19 cellular contexts compared by ENCODE assay signal in the genomic region with DNA sequence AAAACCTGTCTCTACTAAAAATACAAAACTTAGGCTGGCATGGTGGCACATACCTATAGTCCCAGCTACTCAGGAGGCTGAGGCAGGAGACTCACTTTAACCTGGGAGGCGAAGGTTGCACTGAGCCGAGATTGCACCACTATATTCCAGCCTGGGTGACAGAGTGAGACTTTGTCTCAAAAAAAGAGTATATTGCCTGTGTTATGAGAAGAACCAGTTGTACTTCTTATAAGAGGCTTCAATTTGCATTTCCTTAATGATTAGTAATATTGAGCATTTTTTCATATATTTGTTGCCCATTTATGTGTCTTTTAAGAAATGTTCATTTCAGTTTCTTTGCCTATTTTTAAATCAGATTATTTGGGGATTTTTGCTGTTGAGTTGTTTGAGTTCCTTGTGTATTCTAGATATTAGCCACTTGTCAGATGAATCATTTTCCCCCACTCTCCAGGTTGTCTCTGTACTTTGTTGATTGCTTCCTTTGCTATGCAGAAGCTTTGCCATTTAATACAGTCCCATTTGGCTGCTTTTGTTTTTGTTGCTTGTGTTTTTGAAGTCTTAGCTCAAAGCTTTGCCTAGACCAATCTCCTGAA.
DNase-seq lines count a peak whose midpoint lies in the region; ATAC-seq, FAIRE-seq and TF ChIP-seq lines count a peak whose summit lies in the region.
"Had no signal": no experiment of that assay in that cellular context is flagged by ENCODE, and none has a peak within 500 bp of the region (broad histone marks: within the 10 kb centered on the region; RNA-seq: fewer than 3 reads in every experiment).

No MANE protein-coding gene starts in this region.

- DNase-seq in GM12891 (ENCODE audit: insufficient read length, low spot score) (no peak), GM23338 (ENCODE audit: low spot score) (no peak), urothelium cell line (ENCODE audit: low spot score) (no peak), left cardiac atrium (no peak)
- no peak for DNase-seq in activated CD4-positive, alpha-beta T cell treated with anti-CD3 and anti-CD28 coated beads, Interleukin-2, amount 50 U/mL, for 4 hours
- DNase-seq in stimulated activated naive CD8-positive, alpha-beta T cell treated with anti-CD3 and anti-CD28 coated beads, Interleukin-15, Interleukin-2, amounts not matched to agents 100 U/mL and 50 U/mL, for 24 hours, result no peak
- DNase-seq: CD8-positive, alpha-beta T cell; COR-L47; DMS153; DMS79 treated with DMSO at 0.1 percent for 48 hours; EL; GOT3; H9; Karpas-422 had no signal

- ATAC-seq in GM23338, result no peak
- ATAC-seq in activated T-helper 17 cell treated with anti-CD3 and anti-CD28 coated beads, Interleukin-2, amount 50 U/mL, for 72 hours (replicated peaks), result peak; percentile 54
- ATAC-seq in left cardiac atrium, result no peak
- no peak for ATAC-seq in stimulated activated naive CD8-positive, alpha-beta T cell treated with anti-CD3 and anti-CD28 coated beads, Interleukin-15, Interleukin-2, amounts not matched to agents 100 U/mL and 50 U/mL, for 24 hours
- ATAC-seq: CD8-positive, alpha-beta T cell; K562 had no signal

- no peak overlapping the region for H3K4me3 Mint-ChIP-seq in GM23338
- no peak overlapping the region for H3K4me3 Mint-ChIP-seq in activated T-helper 17 cell treated with anti-CD3 and anti-CD28 coated beads, Interleukin-2, amount 50 U/mL, for 72 hours
- H3K4me3 Mint-ChIP-seq: CD14-positive monocyte; CD8-positive, alpha-beta T cell; H9 had no signal

- H3K4me3 ChIP-seq in GM23338, result no peak overlapping the region
- H3K4me3 ChIP-seq: K562 had no signal

- H3K9me3 Mint-ChIP-seq in GM23338, result peaks cover 19% of the 10 kb centered on the region
- H3K9me3 Mint-ChIP-seq in activated T-helper 17 cell treated with anti-CD3 and anti-CD28 coated beads, Interleukin-2, amount 50 U/mL, for 72 hours, result peaks cover 4% of the 10 kb centered on the region

- peaks cover 17% of the 10 kb centered on the region for H3K36me3 Mint-ChIP-seq in GM23338 (ENCODE audit: low read depth)
- H3K36me3 Mint-ChIP-seq in activated T-helper 17 cell treated with anti-CD3 and anti-CD28 coated beads, Interleukin-2, amount 50 U/mL, for 72 hours (ENCODE audit: low read depth), result no peaks in the 10 kb centered on the region
- H3K36me3 Mint-ChIP-seq: CD14-positive monocyte; CD8-positive, alpha-beta T cell had no signal

- no peak overlapping the region for H3K27ac ChIP-seq in GM23338 (ENCODE audit: low read depth)

- H2AFZ ChIP-seq in GM23338, result no peak overlapping the region

- peaks cover 2% of the 10 kb centered on the region for H3K27me3 Mint-ChIP-seq in GM23338 (ENCODE audit: insufficient read depth, low read depth, poor library complexity)
- peaks cover 9% of the 10 kb centered on the region for H3K27me3 Mint-ChIP-seq in activated T-helper 17 cell treated with anti-CD3 and anti-CD28 coated beads, Interleukin-2, amount 50 U/mL, for 72 hours

- peaks cover 6% of the 10 kb centered on the region; the same call in 2 of the 3 replicates for H3K4me1 Mint-ChIP-seq in GM23338
- H3K4me1 Mint-ChIP-seq in activated T-helper 17 cell treated with anti-CD3 and anti-CD28 coated beads, Interleukin-2, amount 50 U/mL, for 72 hours, result no peaks in the 10 kb centered on the region
- H3K4me1 Mint-ChIP-seq: CD14-positive monocyte had no signal

- H3K27ac Mint-ChIP-seq in GM23338, result no peak overlapping the region
- no peak overlapping the region for H3K27ac Mint-ChIP-seq in activated T-helper 17 cell treated with anti-CD3 and anti-CD28 coated beads, Interleukin-2, amount 50 U/mL, for 72 hours
- H3K27ac Mint-ChIP-seq: CD14-positive monocyte; CD8-positive, alpha-beta T cell had no signal

- H3F3A ChIP-seq in GM23338 (replicated peaks; ENCODE audit: low read depth), result no peaks in the 10 kb centered on the region

- intact Hi-C loops in left cardiac atrium (cut with DNase I), result no loop called here

- no peaks in the 10 kb centered on the region for H3K79me2 ChIP-seq in GM23338 (replicated peaks; ENCODE audit: insufficient read depth)

- peaks cover 7% of the 10 kb centered on the region for H3K4me1 ChIP-seq in GM23338 (ENCODE audit: insufficient read depth)

- TF ChIP-seq POLR2A in GM12891 (IDR thresholded peaks at IDR 0.05; ENCODE audit: low read depth, low read length), result no peak

- no peaks in the 10 kb centered on the region for H4K20me1 ChIP-seq in GM23338 (replicated peaks; ENCODE audit: insufficient read depth)

- no peak for TF ChIP-seq CTCF in GM23338 (conservative IDR thresholded peaks at IDR 0.05; ENCODE audit: low read depth in 2 of 2)

- FAIRE-seq in GM12891 (lab: Jason Lieb, UNC) (peak; percentile 20), urothelium cell line (lab: Jason Lieb, UNC) (no peak)
- FAIRE-seq: D721Med, G401.6, K562 had no signal

- no peaks in the 10 kb centered on the region for H3K9me2 ChIP-seq in GM23338 (ENCODE audit: insufficient read depth)

- H3K36me3 ChIP-seq in GM23338 (ENCODE audit: insufficient read depth), result peaks cover 5% of the 10 kb centered on the region; the same call in 1 of the 2 replicates

- peak overlapping the region; percentile 11; the same call in 1 of the 2 replicates for H3K4me2 ChIP-seq in GM23338

- no peaks in the 10 kb centered on the region for H3K27me3 ChIP-seq in GM23338 (ENCODE audit: insufficient read depth)

TF ChIP-seq in GM12891, 5 proteins besides CTCF, POLR2A, EP300 and RAD21:
- TF ChIP-seq SPI1 (IDR thresholded peaks at IDR 0.05; ENCODE audit: low read depth, low read length) (no peak), TAF1 (IDR thresholded peaks at IDR 0.05; ENCODE audit: low read depth, low read length) (no peak), POU2F2 (IDR thresholded peaks at IDR 0.05; ENCODE audit: low read depth, low read length) (no peak), POLR2AphosphoS5 (IDR thresholded peaks at IDR 0.05; ENCODE audit: low read depth, low read length) (no peak), PAX5 (IDR thresholded peaks at IDR 0.05; ENCODE audit: insufficient read depth, low read length, severe bottlenecking) (no peak)

TF ChIP-seq in GM23338, 12 proteins besides CTCF, POLR2A, EP300 and RAD21:
- TF ChIP-seq STAT1 (IDR thresholded peaks at IDR 0.05; ENCODE audit: unreplicated experiment), result no peak
- TF ChIP-seq, protein P1, sequence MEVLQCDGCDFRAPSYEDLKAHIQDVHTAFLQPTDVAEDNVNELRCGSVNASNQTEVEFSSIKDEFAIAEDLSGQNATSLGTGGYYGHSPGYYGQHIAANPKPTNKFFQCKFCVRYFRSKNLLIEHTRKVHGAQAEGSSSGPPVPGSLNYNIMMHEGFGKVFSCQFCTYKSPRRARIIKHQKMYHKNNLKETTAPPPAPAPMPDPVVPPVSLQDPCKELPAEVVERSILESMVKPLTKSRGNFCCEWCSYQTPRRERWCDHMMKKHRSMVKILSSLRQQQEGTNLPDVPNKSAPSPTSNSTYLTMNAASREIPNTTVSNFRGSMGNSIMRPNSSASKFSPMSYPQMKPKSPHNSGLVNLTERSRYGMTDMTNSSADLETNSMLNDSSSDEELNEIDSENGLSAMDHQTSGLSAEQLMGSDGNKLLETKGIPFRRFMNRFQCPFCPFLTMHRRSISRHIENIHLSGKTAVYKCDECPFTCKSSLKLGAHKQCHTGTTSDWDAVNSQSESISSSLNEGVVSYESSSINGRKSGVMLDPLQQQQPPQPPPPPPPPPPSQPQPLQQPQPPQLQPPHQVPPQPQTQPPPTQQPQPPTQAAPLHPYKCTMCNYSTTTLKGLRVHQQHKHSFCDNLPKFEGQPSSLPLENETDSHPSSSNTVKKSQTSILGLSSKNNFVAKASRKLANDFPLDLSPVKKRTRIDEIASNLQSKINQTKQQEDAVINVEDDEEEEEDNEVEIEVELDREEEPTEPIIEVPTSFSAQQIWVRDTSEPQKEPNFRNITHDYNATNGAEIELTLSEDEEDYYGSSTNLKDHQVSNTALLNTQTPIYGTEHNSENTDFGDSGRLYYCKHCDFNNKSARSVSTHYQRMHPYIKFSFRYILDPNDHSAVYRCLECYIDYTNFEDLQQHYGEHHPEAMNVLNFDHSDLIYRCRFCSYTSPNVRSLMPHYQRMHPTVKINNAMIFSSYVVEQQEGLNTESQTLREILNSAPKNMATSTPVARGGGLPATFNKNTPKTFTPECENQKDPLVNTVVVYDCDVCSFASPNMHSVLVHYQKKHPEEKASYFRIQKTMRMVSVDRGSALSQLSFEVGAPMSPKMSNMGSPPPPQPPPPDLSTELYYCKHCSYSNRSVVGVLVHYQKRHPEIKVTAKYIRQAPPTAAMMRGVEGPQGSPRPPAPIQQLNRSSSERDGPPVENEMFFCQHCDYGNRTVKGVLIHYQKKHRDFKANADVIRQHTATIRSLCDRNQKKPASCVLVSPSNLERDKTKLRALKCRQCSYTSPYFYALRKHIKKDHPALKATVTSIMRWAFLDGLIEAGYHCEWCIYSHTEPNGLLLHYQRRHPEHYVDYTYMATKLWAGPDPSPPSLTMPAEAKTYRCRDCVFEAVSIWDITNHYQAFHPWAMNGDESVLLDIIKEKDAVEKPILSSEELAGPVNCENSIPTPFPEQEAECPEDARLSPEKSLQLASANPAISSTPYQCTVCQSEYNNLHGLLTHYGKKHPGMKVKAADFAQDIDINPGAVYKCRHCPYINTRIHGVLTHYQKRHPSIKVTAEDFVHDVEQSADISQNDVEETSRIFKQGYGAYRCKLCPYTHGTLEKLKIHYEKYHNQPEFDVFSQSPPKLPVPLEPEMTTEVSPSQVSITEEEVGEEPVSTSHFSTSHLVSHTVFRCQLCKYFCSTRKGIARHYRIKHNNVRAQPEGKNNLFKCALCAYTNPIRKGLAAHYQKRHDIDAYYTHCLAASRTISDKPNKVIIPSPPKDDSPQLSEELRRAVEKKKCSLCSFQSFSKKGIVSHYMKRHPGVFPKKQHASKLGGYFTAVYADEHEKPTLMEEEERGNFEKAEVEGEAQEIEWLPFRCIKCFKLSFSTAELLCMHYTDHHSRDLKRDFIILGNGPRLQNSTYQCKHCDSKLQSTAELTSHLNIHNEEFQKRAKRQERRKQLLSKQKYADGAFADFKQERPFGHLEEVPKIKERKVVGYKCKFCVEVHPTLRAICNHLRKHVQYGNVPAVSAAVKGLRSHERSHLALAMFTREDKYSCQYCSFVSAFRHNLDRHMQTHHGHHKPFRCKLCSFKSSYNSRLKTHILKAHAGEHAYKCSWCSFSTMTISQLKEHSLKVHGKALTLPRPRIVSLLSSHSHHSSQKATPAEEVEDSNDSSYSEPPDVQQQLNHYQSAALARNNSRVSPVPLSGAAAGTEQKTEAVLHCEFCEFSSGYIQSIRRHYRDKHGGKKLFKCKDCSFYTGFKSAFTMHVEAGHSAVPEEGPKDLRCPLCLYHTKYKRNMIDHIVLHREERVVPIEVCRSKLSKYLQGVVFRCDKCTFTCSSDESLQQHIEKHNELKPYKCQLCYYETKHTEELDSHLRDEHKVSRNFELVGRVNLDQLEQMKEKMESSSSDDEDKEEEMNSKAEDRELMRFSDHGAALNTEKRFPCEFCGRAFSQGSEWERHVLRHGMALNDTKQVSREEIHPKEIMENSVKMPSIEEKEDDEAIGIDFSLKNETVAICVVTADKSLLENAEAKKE (CRISPR knock-in tag; IDR thresholded peaks at IDR 0.05), result no peak
